In the genomic region with DNA sequence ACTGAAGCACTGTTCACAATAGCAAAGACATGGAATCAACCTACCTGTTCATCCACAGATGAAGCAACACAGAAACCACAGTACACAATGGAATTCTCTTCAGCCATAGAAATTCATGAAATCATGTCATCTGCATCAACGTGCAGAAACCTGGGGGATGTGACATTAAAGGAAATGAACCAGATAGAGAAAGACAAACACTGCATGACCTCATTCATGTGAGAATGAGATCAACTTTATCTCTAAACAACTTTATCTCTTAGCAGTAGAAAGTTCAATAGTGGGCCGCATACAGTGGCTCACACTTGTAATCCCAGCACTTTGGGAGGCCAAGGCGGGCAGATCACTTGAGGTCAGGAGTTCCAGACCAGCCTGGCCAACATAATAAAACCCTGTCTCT, we compare ENCODE assay signal across 32 cellular contexts. TPM values are rescaled to one million over a fixed set of nuclear protein-coding genes. Genes with fewer than 3 reads are reported as not detected.
"Had no signal": no experiment of that assay in that cellular context is flagged by ENCODE, and none has a peak within 500 bp of the region (broad histone marks: within the 10 kb centered on the region; RNA-seq: fewer than 3 reads in every experiment).

No MANE protein-coding gene starts in this region.

- H3K9me3 Mint-ChIP-seq: stimulated activated effector memory CD8-positive, alpha-beta T cell treated with anti-CD3 and anti-CD28 coated beads, Interleukin-12 subunit alpha, Interleukin-12 subunit beta, amount 100 ng/mL, for 72 hours; stimulated activated naive CD8-positive, alpha-beta T cell treated with anti-CD3 and anti-CD28 coated beads, Interleukin-15, Interleukin-2, amounts not matched to agents 100 ng/mL and 50 ng/mL, for 24 hours had no signal

- H3K36me3 Mint-ChIP-seq: natural killer cell; neural progenitor cell; stimulated activated effector memory CD8-positive, alpha-beta T cell treated with anti-CD3 and anti-CD28 coated beads, Interleukin-12 subunit alpha, Interleukin-12 subunit beta, amount 100 ng/mL, for 72 hours had no signal

- H3K4me1 Mint-ChIP-seq: mesothelial cell of epicardium; naive B cell; natural killer cell; nephron progenitor cell; neural progenitor cell; stimulated activated effector memory CD8-positive, alpha-beta T cell treated with anti-CD3 and anti-CD28 coated beads, Interleukin-12 subunit alpha, Interleukin-12 subunit beta, amount 100 ng/mL, for 72 hours had no signal

- H3K4me3 ChIP-seq: heart left ventricle, left ventricle myocardium inferior, lung, neural progenitor cell, psoas muscle, sigmoid colon, spleen, suprapubic skin, thoracic aorta, tibial artery, upper lobe of right lung had no signal

- H3K27ac Mint-ChIP-seq: mesothelial cell of epicardium; naive B cell; natural killer cell; nephron progenitor cell; neural progenitor cell; stimulated activated effector memory CD8-positive, alpha-beta T cell treated with anti-CD3 and anti-CD28 coated beads, Interleukin-12 subunit alpha, Interleukin-12 subunit beta, amount 100 ng/mL, for 72 hours; stimulated activated naive CD8-positive, alpha-beta T cell treated with anti-CD3 and anti-CD28 coated beads, Interleukin-15, Interleukin-2, amounts not matched to agents 100 ng/mL and 50 ng/mL, for 24 hours had no signal

- DNase-seq: heart left ventricle; left ventricle myocardium inferior; mesendoderm; naive B cell; natural killer cell; nephron progenitor cell; occipital lobe; psoas muscle; retina; right cardiac atrium; sigmoid colon; small intestine; spleen; stimulated activated CD4-positive, alpha-beta T cell treated with anti-CD3 and anti-CD28 coated beads, Interleukin-4, amount 100 ng/mL, for 24 hours; stimulated activated naive CD4-positive, alpha-beta T cell; tibial artery; trophoblast cell; upper lobe of right lung had no signal

- H3K79me2 ChIP-seq: parathyroid adenoma had no signal

- ATAC-seq: heart left ventricle; natural killer cell; psoas muscle; right cardiac atrium; stimulated activated effector memory CD8-positive, alpha-beta T cell treated with anti-CD3 and anti-CD28 coated beads, Interleukin-12 subunit alpha, Interleukin-12 subunit beta, amount 100 ng/mL, for 72 hours; upper lobe of right lung had no signal

- H3K27ac ChIP-seq: heart left ventricle, left ventricle myocardium inferior, neural progenitor cell, neutrophil, parathyroid adenoma, psoas muscle, sigmoid colon, spleen, suprapubic skin, thoracic aorta, tibial artery, upper lobe of right lung had no signal

- H3K36me3 ChIP-seq: heart left ventricle, left ventricle myocardium inferior, neural progenitor cell, neutrophil, sigmoid colon, spleen, suprapubic skin, thoracic aorta, tibial artery, upper lobe of right lung had no signal

- H3K4me1 ChIP-seq: heart left ventricle, left ventricle myocardium inferior, neural progenitor cell, parathyroid adenoma, psoas muscle, sigmoid colon, spleen, suprapubic skin, tibial artery, upper lobe of right lung had no signal

- H2AFZ ChIP-seq: neural progenitor cell, parathyroid adenoma had no signal

- H3K27me3 ChIP-seq: neutrophil, upper lobe of right lung had no signal

- H3K9me3 ChIP-seq: heart left ventricle, left ventricle myocardium inferior, neutrophil, psoas muscle, sigmoid colon, suprapubic skin, thoracic aorta, tibial artery, upper lobe of right lung had no signal

- H3K9ac ChIP-seq: neural progenitor cell, parathyroid adenoma had no signal

- H3K4me2 ChIP-seq: neural progenitor cell had no signal

- FAIRE-seq: keratinocyte, small intestine, urothelium cell line had no signal

- H3K4me3 Mint-ChIP-seq: mesothelial cell of epicardium; natural killer cell; nephron progenitor cell; neural progenitor cell; stimulated activated effector memory CD8-positive, alpha-beta T cell treated with anti-CD3 and anti-CD28 coated beads, Interleukin-12 subunit alpha, Interleukin-12 subunit beta, amount 100 ng/mL, for 72 hours; stimulated activated naive CD8-positive, alpha-beta T cell treated with anti-CD3 and anti-CD28 coated beads, Interleukin-15, Interleukin-2, amounts not matched to agents 100 ng/mL and 50 ng/mL, for 24 hours had no signal

RNA-seq across cellular contexts. Expression of a gene that starts 19.9 kb away (rescaled TPM):
- total RNA-seq: heart left ventricle, left ventricle myocardium inferior, lung, mononuclear cell, natural killer cell, occipital lobe, osteocyte, posterior vena cava, psoas muscle, right cardiac atrium, sigmoid colon, spleen, thoracic aorta, upper lobe of right lung had no signal
- polyA plus RNA-seq: heart left ventricle, keratinocyte, lung, psoas muscle, small intestine had no signal
